In the genomic region with DNA sequence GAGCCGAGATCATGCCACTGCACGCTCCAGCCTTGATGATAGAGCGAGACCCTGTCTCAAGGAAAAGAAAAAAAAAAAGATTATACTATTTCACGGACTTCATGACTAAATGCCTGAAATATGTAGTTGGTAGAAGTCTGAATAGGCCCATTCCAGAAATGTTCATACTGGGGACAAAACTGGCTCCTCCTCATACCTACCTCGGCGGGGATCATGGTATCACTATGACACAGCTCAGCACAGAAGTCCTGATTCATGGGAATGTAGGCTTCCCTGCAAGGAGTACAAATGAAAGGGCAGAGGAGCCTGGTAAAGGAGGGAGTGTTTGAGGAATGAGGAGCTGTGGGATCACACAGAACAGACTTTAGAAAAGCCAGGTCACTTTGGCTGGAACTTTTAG, we compare ENCODE assay signal across 23 cellular contexts. TPM values are rescaled to one million over a fixed set of nuclear protein-coding genes. Genes with fewer than 3 reads are reported as not detected.
DNase-seq lines count a peak whose midpoint lies in the region; ATAC-seq, FAIRE-seq and TF ChIP-seq lines count a peak whose summit lies in the region.
"Had no signal": no experiment of that assay in that cellular context is flagged by ENCODE, and none has a peak within 500 bp of the region (broad histone marks: within the 10 kb centered on the region; RNA-seq: fewer than 3 reads in every experiment).

No MANE protein-coding gene starts in this region.

- intact Hi-C loops in heart right ventricle (cut with DNase I): no loop called here

- WGBS in smooth muscle cell (ENCODE audit: low lambda C conversion rate): 60% methylated on average over 6 of the region's 6 CpGs
- WGBS in heart right ventricle, 2 donors: 93 to 94% methylated on average over 6 of the region's 6 CpGs

- TF ChIP-seq CTCF in astrocyte (IDR thresholded peaks at IDR 0.05; ENCODE audit: insufficient read depth, low read depth, low read length) (no peak), foreskin keratinocyte (conservative IDR thresholded peaks at IDR 0.05) (no peak), smooth muscle cell (IDR thresholded peaks at IDR 0.05; ENCODE audit: borderline replicate concordance, insufficient read depth, poor library complexity, severe bottlenecking) (no peak), heart right ventricle (IDR thresholded peaks at IDR 0.05) (no peak)

- no peaks in the 10 kb centered on the region for H3F3A ChIP-seq in smooth muscle cell (ENCODE audit: low read depth)

- H3K9me3 ChIP-seq in astrocyte (ENCODE audit: insufficient read depth, low read depth, low read length): no peaks in the 10 kb centered on the region
- no peaks in the 10 kb centered on the region for H3K9me3 ChIP-seq in smooth muscle cell (replicated peaks; ENCODE audit: low read depth)
- H3K9me3 ChIP-seq in heart right ventricle: no peaks in the 10 kb centered on the region
- H3K9me3 ChIP-seq: psoas muscle had no signal

- FAIRE-seq in astrocyte (lab: Jason Lieb, UNC): no peak

- peaks cover 2% of the 10 kb centered on the region for H3K27me3 Mint-ChIP-seq in astrocyte (ENCODE audit: low read depth, unreplicated experiment)
- H3K27me3 Mint-ChIP-seq: CD4-positive, alpha-beta memory T cell had no signal

- peak overlapping the region; percentile 49 for H2AFZ ChIP-seq in astrocyte (ENCODE audit: low read depth, low read length)
- H2AFZ ChIP-seq in smooth muscle cell (ENCODE audit: low read depth): no peak overlapping the region
- H2AFZ ChIP-seq: neural progenitor cell had no signal

- H3K36me3 Mint-ChIP-seq in astrocyte (ENCODE audit: low read depth, unreplicated experiment): no peaks in the 10 kb centered on the region
- H3K36me3 Mint-ChIP-seq: CD4-positive, alpha-beta memory T cell had no signal

- peak overlapping the region; percentile 80 for H3K27ac Mint-ChIP-seq in astrocyte (ENCODE audit: unreplicated experiment)
- H3K27ac Mint-ChIP-seq: CD4-positive, alpha-beta memory T cell; endodermal cell had no signal

- ATAC-seq in foreskin keratinocyte (peak; percentile 91), heart right ventricle (no peak), GM18520 (IDR thresholded peaks at IDR 0.05; ENCODE audit: unreplicated experiment) (no peak)
- ATAC-seq: psoas muscle had no signal

- H3K9me3 Mint-ChIP-seq in astrocyte (ENCODE audit: unreplicated experiment): no peaks in the 10 kb centered on the region
- H3K9me3 Mint-ChIP-seq: CD4-positive, alpha-beta memory T cell; endodermal cell; neural progenitor cell had no signal

- H3K79me2 ChIP-seq in astrocyte (ENCODE audit: insufficient read depth, low read length) (no peaks in the 10 kb centered on the region), smooth muscle cell (ENCODE audit: low read depth) (no peaks in the 10 kb centered on the region)

- H3K9ac ChIP-seq in astrocyte (ENCODE audit: low read length) (peak overlapping the region; percentile 44), smooth muscle cell (ENCODE audit: low read depth) (no peak overlapping the region)
- H3K9ac ChIP-seq: neural progenitor cell had no signal

- peak overlapping the region; percentile 4 for H3K4me3 Mint-ChIP-seq in astrocyte (ENCODE audit: unreplicated experiment)
- H3K4me3 Mint-ChIP-seq: CD4-positive, alpha-beta memory T cell; endodermal cell; neural progenitor cell had no signal

- no peak overlapping the region for H3K4me3 ChIP-seq in astrocyte (ENCODE audit: insufficient read depth, low read depth, low read length)
- no peak overlapping the region for H3K4me3 ChIP-seq in smooth muscle cell
- H3K4me3 ChIP-seq in heart right ventricle: no peak overlapping the region
- H3K4me3 ChIP-seq: neural progenitor cell, psoas muscle had no signal

- H3K4me1 ChIP-seq in astrocyte (ENCODE audit: insufficient read depth, low read length) (peaks cover 20% of the 10 kb centered on the region), foreskin keratinocyte (peaks cover 8% of the 10 kb centered on the region), smooth muscle cell (ENCODE audit: low read depth) (no peaks in the 10 kb centered on the region), heart right ventricle (peaks cover 0 to 4% (median 0%) of the 10 kb centered on the region in 9 donors)
- H3K4me1 ChIP-seq: neural progenitor cell, psoas muscle had no signal

- no peaks in the 10 kb centered on the region for H3K27me3 ChIP-seq in astrocyte (ENCODE audit: insufficient read depth, low read length)
- H3K27me3 ChIP-seq in foreskin keratinocyte: no peaks in the 10 kb centered on the region
- H3K27me3 ChIP-seq in smooth muscle cell (ENCODE audit: low read depth): no peaks in the 10 kb centered on the region
- no peaks in the 10 kb centered on the region for H3K27me3 ChIP-seq in heart right ventricle
- H3K27me3 ChIP-seq: neural progenitor cell had no signal

- H3K36me3 ChIP-seq in astrocyte (ENCODE audit: insufficient read depth, low read length) (no peaks in the 10 kb centered on the region), smooth muscle cell (ENCODE audit: low read depth) (no peaks in the 10 kb centered on the region), heart right ventricle (peaks cover 0 to 12% (median 0%) of the 10 kb centered on the region in 9 donors)
- H3K36me3 ChIP-seq: neural progenitor cell had no signal

- H3K27ac ChIP-seq in astrocyte (ENCODE audit: low read depth, low read length): peak overlapping the region; percentile 56
- peak overlapping the region; percentile 35 for H3K27ac ChIP-seq in foreskin keratinocyte
- peak overlapping the region; percentile 81 for H3K27ac ChIP-seq in smooth muscle cell (ENCODE audit: low read depth)
- no peak overlapping the region for H3K27ac ChIP-seq in heart right ventricle
- H3K27ac ChIP-seq: HL-60, neural progenitor cell, psoas muscle had no signal

- peak; percentile 18 for DNase-seq in HT1080 (ENCODE audit: low read depth)
- peak; percentile 75 for DNase-seq in astrocyte (ENCODE audit: low read depth)
- DNase-seq in foreskin keratinocyte: peak; percentile 83 to 91
- DNase-seq in smooth muscle cell (lab: John Stamatoyannopoulos, UW; ENCODE audit: unreplicated experiment): no peak
- no peak for DNase-seq in HK-2 (ENCODE audit: unreplicated experiment)
- DNase-seq in heart right ventricle: no peak
- no peak for DNase-seq in DMS153 treated with DMSO at 0.1 percent for 48 hours (lab: John Stamatoyannopoulos, UW; ENCODE audit: unreplicated experiment)
- DNase-seq: activated CD4-positive, alpha-beta T cell treated with anti-CD3 and anti-CD28 coated beads for 48 hours; activated CD8-positive, alpha-beta memory T cell treated with anti-CD3 and anti-CD28 coated beads, Interleukin-2, amount 50 U/mL, for 48 hours; activated effector memory CD4-positive, alpha-beta T cell treated with anti-CD3 and anti-CD28 coated beads, Interleukin-2, amount 50 U/mL, for 16 hours; amniotic stem cell; CD4-positive, alpha-beta memory T cell; DMS153; endodermal cell; KBM-7; midbrain; NCI-H1930; psoas muscle; Right ventricle myocardium superior had no signal

- H4K20me1 ChIP-seq in astrocyte (ENCODE audit: insufficient read depth, low read length): no peaks in the 10 kb centered on the region
- H4K20me1 ChIP-seq in smooth muscle cell (ENCODE audit: low read depth): no peaks in the 10 kb centered on the region

- peaks cover 19% of the 10 kb centered on the region for H3K4me1 Mint-ChIP-seq in astrocyte (ENCODE audit: low read depth, unreplicated experiment)
- H3K4me1 Mint-ChIP-seq: CD4-positive, alpha-beta memory T cell had no signal

- peak overlapping the region; percentile 54 for H3K4me2 ChIP-seq in astrocyte (ENCODE audit: low read length)
- H3K4me2 ChIP-seq in smooth muscle cell: no peak overlapping the region
- H3K4me2 ChIP-seq: neural progenitor cell had no signal

RNA-seq across cellular contexts. Expression of a gene that starts 5.0 kb away (rescaled TPM):
- not detected in 2 replicates for total RNA-seq in HT1080 (2014; rRNA removed; shearing (Covaris generic))
- not detected in 2 replicates for polyA plus RNA-seq in HT1080 (2015; cell fraction: cytosol; rRNA removed)
- not detected in 2 replicates for polyA plus RNA-seq in HT1080 (2015; cell fraction: nucleus; rRNA removed)
- total RNA-seq in astrocyte (not detected in 2 replicates), foreskin keratinocyte (not detected in 2 replicates), smooth muscle cell (not detected in 2 replicates), heart right ventricle (not detected)
- polyA plus RNA-seq in foreskin keratinocyte (not detected in 2 replicates), smooth muscle cell (not detected in 2 replicates), heart right ventricle (not detected)
- total RNA-seq: CD4-positive, alpha-beta memory T cell; endodermal cell; NCI-H460; psoas muscle; Right ventricle myocardium superior had no signal
- polyA plus RNA-seq: CD4-positive, alpha-beta memory T cell; psoas muscle had no signal

RNA-seq across cellular contexts. Expression of a gene that starts 9.9 kb away (rescaled TPM):
- total RNA-seq in HT1080 (2014; rRNA removed; shearing (Covaris generic)): 0.84 and 1.3 TPM in 2 replicates
- 3.4 and 4.1 TPM in 2 replicates for polyA plus RNA-seq in HT1080 (2015; cell fraction: cytosol; rRNA removed)
- 9.4 and 13.2 TPM in 2 replicates for polyA plus RNA-seq in HT1080 (2015; cell fraction: nucleus; rRNA removed)
- total RNA-seq in astrocyte (0.73 and 0.89 TPM in 2 replicates), foreskin keratinocyte (0.71 TPM in 2 replicates), smooth muscle cell (0.18 and 1.2 TPM in 2 replicates), heart right ventricle (1 to 10 TPM; 2.0 to 6.7 (median 5.5) TPM)
- polyA plus RNA-seq in foreskin keratinocyte (0.42 and 0.49 TPM in 2 replicates), smooth muscle cell (0.25 and 0.39 TPM in 2 replicates), heart right ventricle (1 to 10 TPM; 1.0 to 1.8 TPM)
- total RNA-seq: CD4-positive, alpha-beta memory T cell had no signal
- polyA plus RNA-seq: CD4-positive, alpha-beta memory T cell had no signal

RNA-seq across cellular contexts. Expression of a gene that starts 40.3 kb away (rescaled TPM):
- 0.10 and 0.40 TPM in 2 replicates for total RNA-seq in HT1080 (2014; rRNA removed; shearing (Covaris generic))
- polyA plus RNA-seq in HT1080 (2015; cell fraction: cytosol; rRNA removed): 2.8 and 3.1 TPM in 2 replicates
- polyA plus RNA-seq in HT1080 (2015; cell fraction: nucleus; rRNA removed): 2.2 and 3.2 TPM in 2 replicates
- not detected in 2 replicates for total RNA-seq in astrocyte
- total RNA-seq in foreskin keratinocyte: not detected in 2 replicates
- polyA plus RNA-seq in foreskin keratinocyte: not detected in 2 replicates
- total RNA-seq in smooth muscle cell: not detected in 2 replicates
- not detected in 2 replicates for polyA plus RNA-seq in smooth muscle cell
- total RNA-seq in heart right ventricle: under 1 TPM in 4 of 10 donors, not detected in 6; 0.15 to 0.60 (median 0.17) TPM
- polyA plus RNA-seq in heart right ventricle: under 1 TPM in 1 of 2 donors, not detected in 1; 0.09 TPM
- total RNA-seq: CD4-positive, alpha-beta memory T cell; endodermal cell; NCI-H460 had no signal

Comparison
In these comparisons a context has a peak if more than half of its experiments do, and no peak if none do; other contexts are left out.
1. DNase-seq: peak in HT1080 (single experiment), astrocyte (single experiment) and foreskin keratinocyte (2 of 2); none in smooth muscle cell (single experiment), HK-2 (single experiment), heart right ventricle (0 of 2) and DMS153 treated with DMSO at 0.1 percent for 48 hours (single experiment).
2. H3K27ac ChIP-seq: peak in astrocyte (single experiment), foreskin keratinocyte (single experiment) and smooth muscle cell (single experiment); none in heart right ventricle (0 of 10).